ENCODE assay signal across 8 cellular contexts in the genomic region with DNA sequence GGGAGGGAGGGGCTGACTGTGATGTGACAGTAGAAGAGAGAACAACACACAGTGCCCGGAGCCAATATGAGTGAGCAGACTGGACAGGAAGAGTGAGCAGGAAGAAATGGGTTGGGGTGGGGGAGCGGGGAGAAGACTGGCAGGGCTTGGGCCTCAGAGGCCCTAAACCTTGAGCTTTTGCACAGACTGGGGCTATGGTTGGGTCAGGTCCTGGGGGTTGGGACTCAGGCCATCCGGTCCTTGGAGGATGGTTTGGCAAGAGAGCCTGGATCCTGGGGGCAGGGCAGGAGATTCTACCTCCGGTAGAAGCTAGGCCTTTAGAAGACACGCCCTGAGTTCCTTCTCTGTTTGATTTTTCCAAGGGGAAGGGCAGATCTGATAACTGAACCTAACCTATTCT. TPM values are rescaled to one million over a fixed set of nuclear protein-coding genes. Genes with fewer than 3 reads are reported as not detected.
DNase-seq lines count a peak whose midpoint lies in the region; ATAC-seq and TF ChIP-seq lines count a peak whose summit lies in the region.

No MANE protein-coding gene starts in this region.

- no peaks in the 10 kb centered on the region for H3K9me3 ChIP-seq in HAP-1
- H3K9me3 ChIP-seq in skeletal muscle tissue (ENCODE audit: control insufficient read depth in 3 of 3, low read length in 3 of 3) = no peaks in the 10 kb centered on the region

- H3K27ac ChIP-seq in VCaP = peak overlapping the region; percentile 91
- peak overlapping the region; percentile 96 for H3K27ac ChIP-seq in skeletal muscle tissue (ENCODE audit: low read depth, low read length)

- H3K4me3 ChIP-seq in HAP-1 (peak overlapping the region; percentile 78), foreskin fibroblast (ENCODE audit: low read depth in 1 of 2, low read length in 2 of 2) (peak overlapping the region; percentile 64 to 90), skeletal muscle tissue (ENCODE audit: low read length in 3 of 3) (peak overlapping the region; percentile 79 to 89 (median 87))

- H3K4me1 ChIP-seq in HAP-1 (peaks cover 7% of the 10 kb centered on the region), skeletal muscle tissue (ENCODE audit: control insufficient read depth in 3 of 3, insufficient read depth in 3 of 3, low read length in 3 of 3) (peaks cover 25 to 32% (median 29%) of the 10 kb centered on the region in 3 donors)

- H3K9ac ChIP-seq in skeletal muscle tissue (ENCODE audit: low read depth in 1 of 3, low read length in 3 of 3) = peak overlapping the region; percentile 93 to 97 (median 94)

- in situ Hi-C loops in HAP-1 (cut with MboI; ENCODE audit: low sequenced_read_pairs) = loop anchor here (25.0 kb wide), 1 partner anchor 1476 kb away; no protein-coding TSS in a partner anchor

- TF ChIP-seq CTCF in VCaP (conservative IDR thresholded peaks at IDR 0.05) (no peak), foreskin fibroblast (IDR thresholded peaks at IDR 0.05; ENCODE audit: low read depth, low read length) (no peak)

- no peak for ATAC-seq in HG02870 (IDR thresholded peaks at IDR 0.05; ENCODE audit: unreplicated experiment)
- no peak for ATAC-seq in HG03442 (IDR thresholded peaks at IDR 0.05; ENCODE audit: unreplicated experiment)

- H3K27me3 ChIP-seq in HAP-1 (ENCODE audit: low read depth) = no peaks in the 10 kb centered on the region
- no peaks in the 10 kb centered on the region for H3K27me3 ChIP-seq in skeletal muscle tissue (ENCODE audit: control insufficient read depth in 3 of 3, insufficient read depth in 3 of 3, low read length in 3 of 3)

- DNase-seq in HAP-1 (ENCODE audit: low spot score in 2 of 2) = no peak
- DNase-seq in foreskin fibroblast = peak; percentile 31 to 65
- no peak for DNase-seq in NK-92 treated with Interleukin-12 subunit alpha and Interleukin-12 subunit beta, amount 100 ng/mL, for 24 hours (lab: John Stamatoyannopoulos, UW)
- no peak for DNase-seq in NCI-H1436 treated with DMSO at 0.1 percent for 48 hours (lab: John Stamatoyannopoulos, UW)

- H3K36me3 ChIP-seq in HAP-1 (replicated peaks) = peaks cover 18% of the 10 kb centered on the region
- H3K36me3 ChIP-seq in skeletal muscle tissue (ENCODE audit: control insufficient read depth in 3 of 3, insufficient read depth in 3 of 3, low read length in 3 of 3) = peaks cover 15 to 32% (median 18%) of the 10 kb centered on the region in 3 donors

RNA-seq across cellular contexts. Expression of a gene that starts 1.1 kb away (rescaled TPM):
- total RNA-seq in skeletal muscle tissue = 4.7 TPM

RNA-seq across cellular contexts. Expression of a gene that starts 10.9 kb away (rescaled TPM):
- total RNA-seq in skeletal muscle tissue = not detected

RNA-seq across cellular contexts. Expression of a gene that starts 11.3 kb away (rescaled TPM):
- total RNA-seq in skeletal muscle tissue = 47.5 TPM

RNA-seq across cellular contexts. Expression of a gene that starts 18.8 kb away (rescaled TPM):
- total RNA-seq in skeletal muscle tissue = 51.7 TPM

RNA-seq across cellular contexts. Expression of a gene that starts 35.5 kb away (rescaled TPM):
- 2,880 TPM for total RNA-seq in skeletal muscle tissue

Comparison
In these comparisons a context has a peak if more than half of its experiments do, and no peak if none do; other contexts are left out.
1. DNase-seq: peak in foreskin fibroblast (2 of 2); none in HAP-1 (0 of 2), NK-92 treated with Interleukin-12 subunit alpha and Interleukin-12 subunit beta, amount 100 ng/mL, for 24 hours (single experiment) and NCI-H1436 treated with DMSO at 0.1 percent for 48 hours (single experiment).
2. Peak in every context shown above with its lines, with median percentiles within 50 percentile points of each other: H3K4me3 ChIP-seq.